Comparison of ENCODE assay signal across 8 cellular contexts in the genomic region with DNA sequence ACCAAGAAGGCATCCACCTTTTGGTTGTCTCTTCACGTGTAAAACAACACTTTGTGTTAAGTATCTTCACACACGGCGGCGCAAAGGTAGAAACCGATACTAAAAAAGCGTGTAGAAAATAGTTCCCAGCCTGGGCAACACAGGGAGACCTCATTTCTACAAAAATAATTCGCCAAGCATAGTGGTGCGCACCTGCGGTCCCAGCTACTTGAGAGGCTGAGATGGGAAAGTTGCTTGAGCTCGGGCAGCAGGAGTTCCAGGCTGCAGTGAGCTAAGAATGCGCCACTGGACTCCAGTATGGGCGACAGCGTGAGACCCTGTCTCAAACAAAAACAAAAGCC. TPM values are rescaled to one million over a fixed set of nuclear protein-coding genes. Genes with fewer than 3 reads are reported as not detected.
A peak's percentile ranks its signal among the peaks of the same experiment; 100 is the strongest.
DNase-seq lines count a peak whose midpoint lies in the region; ATAC-seq lines count a peak whose summit lies in the region.

No MANE protein-coding gene starts in this region.

- no peaks in the 10 kb centered on the region for H3K9me3 Mint-ChIP-seq in stimulated activated effector memory CD8-positive, alpha-beta T cell treated with anti-CD3 and anti-CD28 coated beads, Interleukin-12 subunit alpha, Interleukin-12 subunit beta, amount 100 ng/mL, for 72 hours

- H3K9me3 ChIP-seq in T-helper 17 cell (ENCODE audit: control insufficient read depth, low read length, poor library complexity, severe bottlenecking): no peaks in the 10 kb centered on the region

- no peaks in the 10 kb centered on the region for H3K36me3 Mint-ChIP-seq in T-helper 17 cell (ENCODE audit: low read depth)
- H3K36me3 Mint-ChIP-seq in stimulated activated effector memory CD8-positive, alpha-beta T cell treated with anti-CD3 and anti-CD28 coated beads, Interleukin-12 subunit alpha, Interleukin-12 subunit beta, amount 100 ng/mL, for 72 hours: peaks cover 55% of the 10 kb centered on the region

- no peaks in the 10 kb centered on the region for H3K27me3 Mint-ChIP-seq in T-helper 17 cell

- DNase-seq in T-helper 17 cell: no peak
- no peak for DNase-seq in left ventricle myocardium superior
- DNase-seq in stimulated activated effector memory CD8-positive, alpha-beta T cell treated with anti-CD3 and anti-CD28 coated beads, Interleukin-12 subunit alpha, Interleukin-12 subunit beta, amount 100 ng/mL, for 72 hours (ENCODE audit: low spot score in 2 of 2): no peak
- DNase-seq in effector CD4-positive, alpha-beta T cell: no peak
- DNase-seq in NCI-H2171 treated with DMSO at 0.1 percent for 48 hours (lab: John Stamatoyannopoulos, UW): no peak
- no peak for DNase-seq in NAMALWA (ENCODE audit: low spot score)

- intact Hi-C loops in left ventricle myocardium superior (cut with micrococcal nuclease): loop anchor here (5.0 kb wide), 1 partner anchor 253 kb away; no protein-coding TSS in a partner anchor

- H3K4me3 Mint-ChIP-seq in T-helper 17 cell: peak overlapping the region; percentile 97
- peak overlapping the region; percentile 91 for H3K4me3 Mint-ChIP-seq in stimulated activated effector memory CD8-positive, alpha-beta T cell treated with anti-CD3 and anti-CD28 coated beads, Interleukin-12 subunit alpha, Interleukin-12 subunit beta, amount 100 ng/mL, for 72 hours

- H3K4me1 Mint-ChIP-seq in T-helper 17 cell: peaks cover 25% of the 10 kb centered on the region
- H3K4me1 Mint-ChIP-seq in stimulated activated effector memory CD8-positive, alpha-beta T cell treated with anti-CD3 and anti-CD28 coated beads, Interleukin-12 subunit alpha, Interleukin-12 subunit beta, amount 100 ng/mL, for 72 hours: peaks cover 33% of the 10 kb centered on the region

- H3K27ac Mint-ChIP-seq in T-helper 17 cell: peak overlapping the region; percentile 99
- H3K27ac Mint-ChIP-seq in stimulated activated effector memory CD8-positive, alpha-beta T cell treated with anti-CD3 and anti-CD28 coated beads, Interleukin-12 subunit alpha, Interleukin-12 subunit beta, amount 100 ng/mL, for 72 hours: peak overlapping the region; percentile 97

- ATAC-seq in GM18861 (IDR thresholded peaks at IDR 0.05; ENCODE audit: unreplicated experiment) (peak; percentile 8), HG02852 (IDR thresholded peaks at IDR 0.05; ENCODE audit: unreplicated experiment) (peak; percentile 16), T-helper 17 cell (peak; percentile 42), left ventricle myocardium superior (peak; percentile 27)
- ATAC-seq in stimulated activated effector memory CD8-positive, alpha-beta T cell treated with anti-CD3 and anti-CD28 coated beads, Interleukin-12 subunit alpha, Interleukin-12 subunit beta, amount 100 ng/mL, for 72 hours: peak; percentile 36

RNA-seq across cellular contexts. Expression of a gene that starts 0.6 kb away (rescaled TPM):
- total RNA-seq in T-helper 17 cell (10 to 100 TPM; 76.3 to 87.3 TPM), left ventricle myocardium superior (26.2 TPM)

RNA-seq across cellular contexts. Expression of a gene that starts 46.3 kb away (rescaled TPM):
- total RNA-seq in T-helper 17 cell (10 to 100 TPM in 1 of 2 donors, 1 to 10 TPM in 1; 9.9 to 10.7 TPM), left ventricle myocardium superior (39.1 TPM)

RNA-seq across cellular contexts. Expression of a gene that starts 46.5 kb away (rescaled TPM):
- total RNA-seq in T-helper 17 cell (under 1 TPM; 0.22 to 0.37 TPM), left ventricle myocardium superior (3.5 TPM)
